In the genomic region with DNA sequence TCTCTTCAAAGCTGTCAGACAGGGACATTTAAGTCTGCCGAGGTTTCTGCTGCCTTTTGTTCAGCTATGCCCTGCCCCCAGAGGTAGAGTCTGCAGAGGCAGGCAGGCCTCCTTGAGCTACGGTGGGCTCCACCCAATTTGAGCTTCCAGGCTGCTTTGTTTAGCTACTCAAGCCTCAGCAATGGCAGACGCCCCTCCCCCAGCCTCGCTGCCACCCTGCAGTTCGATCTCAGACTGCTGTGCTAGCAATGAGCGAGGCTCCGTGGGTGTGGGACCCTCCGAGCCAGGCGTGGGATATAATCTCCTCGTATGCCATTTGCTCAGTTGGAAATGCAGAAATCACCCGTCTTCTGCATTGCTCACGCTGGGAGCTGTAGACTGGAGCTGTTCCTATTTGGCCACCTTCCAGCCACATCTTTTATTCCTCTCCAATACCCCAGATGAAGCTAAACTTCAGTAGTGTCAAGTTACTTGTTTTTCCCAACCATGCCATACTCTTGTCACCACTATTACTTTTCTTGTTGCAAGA, we compare ENCODE assay signal across 8 cellular contexts. TPM values are rescaled to one million over a fixed set of nuclear protein-coding genes. Genes with fewer than 3 reads are reported as not detected.
DNase-seq lines count a peak whose midpoint lies in the region; TF ChIP-seq lines count a peak whose summit lies in the region.
"Not testable (repeated sequence)": the region's sequence is repeated elsewhere in the genome, so short reads cannot be mapped to it uniquely, and the experiment has no call there.

No MANE protein-coding gene starts in this region.

- not testable (repeated sequence) for H3T11ph ChIP-seq in H9 (ENCODE audit: low read length)

- not testable (repeated sequence) for H4K20me1 ChIP-seq in H9 (ENCODE audit: control insufficient read depth, insufficient read depth, insufficient read length); fibroblast of lung (ENCODE audit: control insufficient read depth, extremely low read depth, insufficient read depth, low read length); smooth muscle cell (ENCODE audit: low read depth)

- not testable (repeated sequence) for H3K14ac ChIP-seq in H9 (ENCODE audit: insufficient read depth, low read length)

- not testable (repeated sequence) for H2BK15ac ChIP-seq in H9 (ENCODE audit: low read depth, low read length); mesendoderm (replicated peaks; ENCODE audit: low read depth)

- H4K91ac ChIP-seq in H9 (ENCODE audit: insufficient read length, low read depth, low read length): not testable (repeated sequence)

- not testable (repeated sequence) for H3K9me3 Mint-ChIP-seq in H9

- in situ Hi-C loops in astrocyte of the cerebellum (cut with HindIII; ENCODE audit: low sequenced_read_pairs): not testable (repeated sequence)

- not testable (repeated sequence) for H2BK120ac ChIP-seq in H9 (ENCODE audit: low read depth, low read length, poor library complexity, severe bottlenecking); mesendoderm (ENCODE audit: low read depth, low read length)

- not testable (repeated sequence) for H3K23me2 ChIP-seq in H9 (ENCODE audit: insufficient read length, low read depth, low read length, poor library complexity, severe bottlenecking)

- not testable (repeated sequence) for H3K4me1 ChIP-seq in H9 (ENCODE audit: insufficient read depth, low read length); fibroblast of lung (ENCODE audit: control insufficient read depth, extremely low read depth, insufficient read depth, low read length); mesendoderm (ENCODE audit: control insufficient read depth, low read depth, low read length); smooth muscle cell (ENCODE audit: low read depth)

- DNase-seq in AG10803 (ENCODE audit: low read depth) (peak; percentile 50), H9 (peak; percentile 73), NCI-H345 treated with DMSO at 0.1 percent for 48 hours (lab: John Stamatoyannopoulos, UW; ENCODE audit: unreplicated experiment) (peak; percentile 2), astrocyte of the cerebellum (ENCODE audit: low read depth) (peak; percentile 45), fibroblast of lung (ENCODE audit: low read depth in 2 of 2) (peak; percentile 50 to 82), mesendoderm (peak; percentile 70)
- peak; percentile 68 for DNase-seq in activated CD8-positive, alpha-beta memory T cell treated with anti-CD3 and anti-CD28 coated beads for 24 hours
- not testable (repeated sequence) for DNase-seq in smooth muscle cell (lab: John Stamatoyannopoulos, UW; ENCODE audit: unreplicated experiment)

- H3K56ac ChIP-seq in H9 (ENCODE audit: insufficient read length, low read depth, low read length): not testable (repeated sequence)
- H3K56ac ChIP-seq in mesendoderm (ENCODE audit: low read length): peak overlapping the region; percentile 60

- not testable (repeated sequence) for H3K36me3 ChIP-seq in fibroblast of lung (ENCODE audit: control insufficient read depth, insufficient read depth, low read length); mesendoderm (ENCODE audit: control insufficient read depth, insufficient read depth, low read length); smooth muscle cell (ENCODE audit: low read depth)

- H2AFZ ChIP-seq in H9 (ENCODE audit: low read length); fibroblast of lung (ENCODE audit: low read length): not testable (repeated sequence)
- H2AFZ ChIP-seq in smooth muscle cell (ENCODE audit: low read depth): peak overlapping the region; percentile 58

- H3K4me3 Mint-ChIP-seq in H9: peak overlapping the region; percentile 34 to 43; a peak in 4 of 5 replicates

- no CpG with 5 or more reads among the region's 12 CpGs for WGBS in H9 (ENCODE audit: extremely low coverage, insufficient read length, low lambda C conversion rate)
- WGBS in mesendoderm (ENCODE audit: extremely low coverage, insufficient coverage, low lambda C conversion rate): no CpG with 5 or more reads among the region's 12 CpGs
- 34% methylated on average over 12 of the region's 12 CpGs for WGBS in smooth muscle cell (ENCODE audit: low lambda C conversion rate)

- H2BK20ac ChIP-seq in H9 (ENCODE audit: low read depth, low read length, poor library complexity, severe bottlenecking): not testable (repeated sequence)

- H2AK5ac ChIP-seq in H9 (ENCODE audit: insufficient read length, low read length); mesendoderm (ENCODE audit: low read length): not testable (repeated sequence)

- not testable (repeated sequence) for H3K9me3 ChIP-seq in H9 (ENCODE audit: control insufficient read depth, low read depth, low read length); fibroblast of lung (ENCODE audit: control insufficient read depth, insufficient read depth, low read depth, low read length); smooth muscle cell (replicated peaks; ENCODE audit: low read depth)

- H3K27ac Mint-ChIP-seq in H9: peak overlapping the region in 1 of 3 experiments; percentile 16; a peak in 1 of 7 replicates

- H3K79me1 ChIP-seq in H9 (ENCODE audit: insufficient read depth, low read depth, low read length, poor library complexity, severe bottlenecking); mesendoderm (ENCODE audit: low read length): not testable (repeated sequence)

- H2BK5ac ChIP-seq in H9 (ENCODE audit: insufficient read length, low read length); mesendoderm (ENCODE audit: low read length): not testable (repeated sequence)

- not testable (repeated sequence) for TF ChIP-seq CTCF in AG10803 (conservative IDR thresholded peaks at IDR 0.05; ENCODE audit: low read length); astrocyte of the cerebellum (IDR thresholded peaks at IDR 0.05; ENCODE audit: low read depth, low read length, missing control alignments); smooth muscle cell (IDR thresholded peaks at IDR 0.05; ENCODE audit: borderline replicate concordance, insufficient read depth, poor library complexity, severe bottlenecking)
- TF ChIP-seq CTCF in H9 (conservative IDR thresholded peaks at IDR 0.05): peak; percentile 37
- TF ChIP-seq CTCF in fibroblast of lung (conservative IDR thresholded peaks at IDR 0.05 in 1 of 2, IDR thresholded peaks at IDR 0.05 in 1 of 2; ENCODE audit: low read depth in 1 of 2, low read length in 2 of 2): peak in 1 of 2 donors; percentile 8

- H3K4me3 ChIP-seq in AG10803 (ENCODE audit: low read length); mesendoderm (ENCODE audit: low read length): not testable (repeated sequence)
- H3K4me3 ChIP-seq in astrocyte of the cerebellum (ENCODE audit: low read depth, low read length) (peak overlapping the region; percentile 21), fibroblast of lung (replicated peaks in 1 of 4; ENCODE audit: control extremely low read depth in 1 of 4, insufficient read depth in 1 of 4, low read depth in 3 of 4, low read length in 4 of 4) (peak overlapping the region in 2 of 4 experiments; percentile 29), smooth muscle cell (peak overlapping the region; percentile 28)

- H3K27me3 ChIP-seq in H9 (ENCODE audit: insufficient read depth, low read length); fibroblast of lung (ENCODE audit: control insufficient read depth, insufficient read depth, low read length); mesendoderm (ENCODE audit: insufficient read depth, low read length, poor library complexity); smooth muscle cell (ENCODE audit: low read depth): not testable (repeated sequence)

- H3K4ac ChIP-seq in H9 (ENCODE audit: low read depth, low read length); mesendoderm (ENCODE audit: low read depth, low read length): not testable (repeated sequence)

- H3K79me2 ChIP-seq in H9 (ENCODE audit: insufficient read depth, low read length); fibroblast of lung (ENCODE audit: control insufficient read depth, insufficient read depth, low read length); mesendoderm (ENCODE audit: control insufficient read depth, insufficient read depth, low read length); smooth muscle cell (ENCODE audit: low read depth): not testable (repeated sequence)

- H3K4me1 Mint-ChIP-seq in H9: peaks cover 15 to 21% of the 10 kb centered on the region in 2 experiments

- not testable (repeated sequence) for H3F3A ChIP-seq in smooth muscle cell (ENCODE audit: low read depth)

- not testable (repeated sequence) for H3K4me2 ChIP-seq in H9 (ENCODE audit: insufficient read depth, insufficient read length, low read length); mesendoderm (ENCODE audit: low read length)
- H3K4me2 ChIP-seq in fibroblast of lung (ENCODE audit: extremely low read depth, insufficient read depth, low read length) (peak overlapping the region; percentile 48), smooth muscle cell (peak overlapping the region; percentile 68)

- not testable (repeated sequence) for H3K18ac ChIP-seq in H9 (ENCODE audit: insufficient read length, low read depth, low read length); mesendoderm (ENCODE audit: low read length)

- H3K27me3 Mint-ChIP-seq in H9 (ENCODE audit: low read depth): peaks cover 17% of the 10 kb centered on the region

- H4K8ac ChIP-seq in H9 (replicated peaks; ENCODE audit: insufficient read length, low read depth, low read length); mesendoderm (ENCODE audit: low read depth, low read length): not testable (repeated sequence)

- not testable (repeated sequence) for H3K36me3 Mint-ChIP-seq in H9 (ENCODE audit: insufficient read depth in 1 of 3, low read depth in 3 of 3)

- H3K9ac ChIP-seq in H9 (ENCODE audit: extremely low read depth, insufficient read length, low read length); fibroblast of lung (ENCODE audit: insufficient read depth, low read length); mesendoderm (ENCODE audit: low read length); smooth muscle cell (ENCODE audit: low read depth): not testable (repeated sequence)

- H3K23ac ChIP-seq in H9 (ENCODE audit: insufficient read length, low read depth, low read length); mesendoderm (ENCODE audit: low read length): not testable (repeated sequence)

- H3K27ac ChIP-seq in H9 (ENCODE audit: insufficient read length, low read depth, low read length); fibroblast of lung (ENCODE audit: insufficient read depth, low read length); mesendoderm (ENCODE audit: low read depth, low read length); smooth muscle cell (ENCODE audit: low read depth): not testable (repeated sequence)

- not testable (repeated sequence) for H4K5ac ChIP-seq in H9 (ENCODE audit: insufficient read length, low read depth, low read length); mesendoderm (ENCODE audit: low read length)

- not testable (repeated sequence) for H2BK12ac ChIP-seq in H9 (ENCODE audit: insufficient read length, low read depth, low read length)

RNA-seq across cellular contexts. Expression of a gene that starts 12.2 kb away (rescaled TPM):
- 0.17 and 0.50 TPM in 2 replicates for total RNA-seq in H9 (2021)
- total RNA-seq in fibroblast of lung: 30.8 and 50.2 TPM in 2 replicates
- 6.2 and 9.3 TPM in 2 replicates for polyA plus RNA-seq in fibroblast of lung
- polyA plus RNA-seq in fibroblast of lung (2012): 4.3 and 7.2 TPM in 2 replicates
- 2.9 and 3.9 TPM in 2 replicates for polyA minus RNA-seq in fibroblast of lung (ENCODE audit: low replicate concordance)
- polyA plus RNA-seq in mesendoderm (2013, experiment 1 of 2): 0.10 TPM
- 0.28 TPM for polyA plus RNA-seq in mesendoderm (2013, experiment 2 of 2)
- 4.4 and 16.8 TPM in 2 replicates for total RNA-seq in smooth muscle cell
- polyA plus RNA-seq in smooth muscle cell: 3.9 and 6.0 TPM in 2 replicates

RNA-seq across cellular contexts. Expression of a gene that starts 23.6 kb away (rescaled TPM):
- 1.8 and 2.3 TPM in 2 replicates for total RNA-seq in H9 (2021)
- 3.9 and 4.6 TPM in 2 replicates for total RNA-seq in fibroblast of lung
- 4.2 and 5.0 TPM in 2 replicates for polyA plus RNA-seq in fibroblast of lung
- polyA plus RNA-seq in fibroblast of lung (2012): 4.0 and 4.4 TPM in 2 replicates
- 0.22 TPM in 1 of 2 replicates, not detected in the other for polyA minus RNA-seq in fibroblast of lung (ENCODE audit: low replicate concordance)
- polyA plus RNA-seq in mesendoderm (2013, experiment 1 of 2): 1.6 TPM
- polyA plus RNA-seq in mesendoderm (2013, experiment 2 of 2): 1.7 TPM
- total RNA-seq in smooth muscle cell: 10.3 and 14.2 TPM in 2 replicates
- 7.8 and 8.1 TPM in 2 replicates for polyA plus RNA-seq in smooth muscle cell
